Comparison of ENCODE assay signal across 11 cellular contexts in genomic region chr2:42951263-42951938, GRCh38.
A peak's percentile ranks its signal among the peaks of the same experiment; 100 is the strongest.
DNase-seq lines count a peak whose midpoint lies in the region; ATAC-seq and TF ChIP-seq lines count a peak whose summit lies in the region.
"Had no signal": no experiment of that assay in that cellular context is flagged by ENCODE, and none has a peak within 500 bp of the region (broad histone marks: within the 10 kb centered on the region; RNA-seq: fewer than 3 reads in every experiment).

No MANE protein-coding gene starts in this region.

- H3K4me1 ChIP-seq in RWPE2 (ENCODE audit: insufficient read depth, poor library complexity, severe bottlenecking) (peaks cover 21% of the 10 kb centered on the region), mesenchymal stem cell (ENCODE audit: control insufficient read depth, insufficient read depth, low read depth, low read length) (peaks cover 19% of the 10 kb centered on the region), tibial artery (peaks cover 0 to 46% (median 24%) of the 10 kb centered on the region in 4 donors)

- TF ChIP-seq CTCF in RWPE2 (IDR thresholded peaks at IDR 0.05; ENCODE audit: poor library complexity, severe bottlenecking) = no peak
- no peak for TF ChIP-seq CTCF in tibial artery (IDR thresholded peaks at IDR 0.05)
- no peak for TF ChIP-seq CTCF in GM10248 (IDR thresholded peaks at IDR 0.05; ENCODE audit: control extremely low read depth, extremely low read depth, low read depth, missing control alignments)

- DNase-seq in RWPE2 (ENCODE audit: low spot score) = no peak
- peak; percentile 59 for DNase-seq in mesenchymal stem cell
- DNase-seq in tibial artery = no peak
- DNase-seq in central memory CD4-positive, alpha-beta T cell = no peak
- no peak for DNase-seq in GM10248 (ENCODE audit: extremely low spot score)
- no peak for DNase-seq in AML-193 (lab: John Stamatoyannopoulos, UW)
- DNase-seq in cerebellar nuclear complex (lab: John Stamatoyannopoulos, UW) = no peak
- DNase-seq: activated T-cell treated with anti-CD3 and anti-CD28 coated beads, Interleukin-2, amount 50 U/mL, for 4 hours; NCI-H2171 had no signal

- no peak overlapping the region for H2AFZ ChIP-seq in mesenchymal stem cell (ENCODE audit: low read depth, low read length)

- H3K14ac ChIP-seq in mesenchymal stem cell (ENCODE audit: low read length in 2 of 2) = peak overlapping the region in 1 of 2 experiments; percentile 5

- H3K27me3 ChIP-seq in RWPE2 (ENCODE audit: insufficient read depth, poor library complexity, severe bottlenecking) (no peaks in the 10 kb centered on the region), mesenchymal stem cell (ENCODE audit: control insufficient read depth in 1 of 2, insufficient read depth in 1 of 2, low read length in 2 of 2) (no peaks in the 10 kb centered on the region), tibial artery (no peaks in the 10 kb centered on the region)

- CTCF ChIA-PET in GM10248 (lab: Yijun Ruan, JAX) = interaction anchor here (0.6 to 3.4 kb wide), 2 partner anchors 24 to 278 kb away, joined by 3 to 14 read pairs; no protein-coding TSS in a partner anchor

- whole genome bisulfite sequencing in mesenchymal stem cell = 82% methylated on average over 8 of the region's 8 CpGs

- peak overlapping the region; percentile 45 for H4K8ac ChIP-seq in mesenchymal stem cell (ENCODE audit: low read length)

- no peak overlapping the region for H2BK5ac ChIP-seq in mesenchymal stem cell (ENCODE audit: low read depth, low read length, poor library complexity, severe bottlenecking)

- intact Hi-C loops in tibial artery (cut with DNase I; ENCODE audit: low total_unique reads) = no loop called here

- H3K27ac ChIP-seq in RWPE2 (ENCODE audit: poor library complexity, severe bottlenecking) (peak overlapping the region; percentile 85), mesenchymal stem cell (ENCODE audit: low read length, poor library complexity, severe bottlenecking) (peak overlapping the region; percentile 65), tibial artery (peak overlapping the region; percentile 63 to 64)
- H3K27ac ChIP-seq: VCaP had no signal

- no peaks in the 10 kb centered on the region for H3K36me3 ChIP-seq in RWPE2 (ENCODE audit: low read depth)
- H3K36me3 ChIP-seq in mesenchymal stem cell (ENCODE audit: control insufficient read depth in 1 of 2, insufficient read depth in 2 of 2, low read depth in 1 of 2, low read length in 2 of 2) = no peaks in the 10 kb centered on the region
- H3K36me3 ChIP-seq in tibial artery = no peaks in the 10 kb centered on the region

- H3K79me1 ChIP-seq in mesenchymal stem cell (replicated peaks; ENCODE audit: low read length, poor library complexity, severe bottlenecking) = no peaks in the 10 kb centered on the region

- H3K23ac ChIP-seq in mesenchymal stem cell (ENCODE audit: low read length in 2 of 2) = no peak overlapping the region

- H3K4ac ChIP-seq in mesenchymal stem cell (ENCODE audit: low read depth in 1 of 2, low read length in 2 of 2) = peak overlapping the region; percentile 2 to 20

- peak overlapping the region; percentile 77 for H4K91ac ChIP-seq in mesenchymal stem cell (ENCODE audit: low read length)

- POLR2A ChIA-PET in GM10248 (lab: Yijun Ruan, JAX) = no interaction called here

- H3K18ac ChIP-seq in mesenchymal stem cell (ENCODE audit: low read depth in 1 of 2, low read length in 2 of 2) = peak overlapping the region; percentile 40 to 88

- H3K4me3 ChIP-seq in RWPE2 (ENCODE audit: severe bottlenecking) (no peak overlapping the region), mesenchymal stem cell (ENCODE audit: insufficient read depth in 1 of 2, low read depth in 1 of 2, low read length in 2 of 2) (no peak overlapping the region), tibial artery (no peak overlapping the region)

- no peak overlapping the region for H2BK15ac ChIP-seq in mesenchymal stem cell (ENCODE audit: low read depth, poor library complexity, severe bottlenecking)

- ATAC-seq in RWPE2 (ENCODE audit: low read depth) = no peak
- peak; percentile 9 for ATAC-seq in esophagus mucosa
- ATAC-seq: activated T-cell treated with anti-CD3 and anti-CD28 coated beads, Interleukin-2, amount 50 U/mL, for 4 hours had no signal

- H2BK120ac ChIP-seq in mesenchymal stem cell (ENCODE audit: low read depth, low read length) = peak overlapping the region; percentile 12

- H3K9ac ChIP-seq in mesenchymal stem cell (ENCODE audit: low read length) = peak overlapping the region; percentile 53

- no peaks in the 10 kb centered on the region for H3K9me3 ChIP-seq in RWPE2 (ENCODE audit: severe bottlenecking)
- H3K9me3 ChIP-seq in mesenchymal stem cell (ENCODE audit: control insufficient read depth, low read length) = no peaks in the 10 kb centered on the region
- no peaks in the 10 kb centered on the region for H3K9me3 ChIP-seq in tibial artery

- no peak overlapping the region for H3K4me2 ChIP-seq in mesenchymal stem cell (ENCODE audit: low read length, poor library complexity, severe bottlenecking)

- peak overlapping the region; percentile 9 to 66 for H2BK12ac ChIP-seq in mesenchymal stem cell (ENCODE audit: low read length in 2 of 2)

- peak overlapping the region; percentile 24 for H2AK5ac ChIP-seq in mesenchymal stem cell (ENCODE audit: low read length, severe bottlenecking)
